ENCODE assay signal across 25 cellular contexts in the genomic region with DNA sequence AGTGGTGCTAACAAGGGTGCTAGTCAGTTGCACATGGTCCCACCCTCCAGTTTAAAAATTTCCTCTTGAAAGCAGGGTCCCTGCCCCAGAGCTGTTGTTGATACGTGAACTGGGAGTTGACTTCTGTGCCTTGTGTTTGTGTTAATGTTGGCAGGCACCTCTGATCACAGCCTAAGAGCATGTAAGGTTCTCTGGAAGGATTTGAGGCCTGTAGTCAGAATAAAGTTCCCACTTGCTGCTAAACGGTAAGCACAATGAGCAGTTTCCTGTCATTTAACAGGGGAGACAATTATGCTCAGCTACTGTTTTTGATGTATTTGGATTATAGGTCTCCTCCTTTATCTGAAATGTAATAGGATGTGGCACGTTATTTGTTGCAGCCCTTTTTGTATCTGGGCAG. TPM values are rescaled to one million over a fixed set of nuclear protein-coding genes. Genes with fewer than 3 reads are reported as not detected.
DNase-seq lines count a peak whose midpoint lies in the region; ATAC-seq and TF ChIP-seq lines count a peak whose summit lies in the region.
"Had no signal": no experiment of that assay in that cellular context is flagged by ENCODE, and none has a peak within 500 bp of the region (broad histone marks: within the 10 kb centered on the region; RNA-seq: fewer than 3 reads in every experiment).

No MANE protein-coding gene starts in this region.

- H3K27me3 ChIP-seq in CD4-positive, CD25-positive, alpha-beta regulatory T cell (ENCODE audit: control insufficient read depth, insufficient read depth, low read length): no peaks in the 10 kb centered on the region
- H3K27me3 ChIP-seq in right cardiac atrium (ENCODE audit: control insufficient read depth, insufficient read depth): no peaks in the 10 kb centered on the region
- H3K27me3 ChIP-seq: ovary, right lobe of liver, uterus had no signal

- no peaks in the 10 kb centered on the region for H3K9me3 ChIP-seq in CD4-positive, CD25-positive, alpha-beta regulatory T cell (ENCODE audit: control insufficient read depth in 2 of 2, low read length in 2 of 2)
- H3K9me3 ChIP-seq in right cardiac atrium (ENCODE audit: control insufficient read depth, low read length): no peaks in the 10 kb centered on the region
- H3K9me3 ChIP-seq: ovary, right lobe of liver, uterus had no signal

- WGBS in right cardiac atrium: 48% methylated on average over 3 of the region's 3 CpGs

- peak overlapping the region; percentile 83 for H3K27ac Mint-ChIP-seq in activated CD4-positive, alpha-beta T cell treated with anti-CD3 and anti-CD28 coated beads, Interleukin-2, amount 10 ng/mL, durations not matched to agents 7 days and 5 days
- H3K27ac Mint-ChIP-seq in CD4-positive, CD25-positive, alpha-beta regulatory T cell: peak overlapping the region; percentile 80 to 96 (median 93)
- H3K27ac Mint-ChIP-seq in activated CD8-positive, alpha-beta T cell treated with anti-CD3 and anti-CD28 coated beads for 36 hours: peak overlapping the region; percentile 91
- H3K27ac Mint-ChIP-seq: natural killer cell treated with Interleukin-12 subunit alpha and Interleukin-12 subunit beta and Interleukin-15 and Interleukin-18, amount 100 ng/mL, for 72 hours had no signal

- intact Hi-C loops in activated CD8-positive, alpha-beta T cell treated with anti-CD3 and anti-CD28 coated beads for 36 hours (cut with micrococcal nuclease): no loop called here
- intact Hi-C loops in right cardiac atrium (cut with DNase I): no loop called here

- H3K27me3 Mint-ChIP-seq in activated CD4-positive, alpha-beta T cell treated with anti-CD3 and anti-CD28 coated beads, Interleukin-2, amount 10 ng/mL, durations not matched to agents 7 days and 5 days: no peaks in the 10 kb centered on the region
- peaks cover 6% of the 10 kb centered on the region for H3K27me3 Mint-ChIP-seq in CD4-positive, CD25-positive, alpha-beta regulatory T cell
- no peaks in the 10 kb centered on the region for H3K27me3 Mint-ChIP-seq in activated CD8-positive, alpha-beta T cell treated with anti-CD3 and anti-CD28 coated beads for 36 hours
- H3K27me3 Mint-ChIP-seq: natural killer cell treated with Interleukin-12 subunit alpha and Interleukin-12 subunit beta and Interleukin-15 and Interleukin-18, amount 100 ng/mL, for 72 hours had no signal

- no peak for TF ChIP-seq CTCF in activated CD8-positive, alpha-beta T cell treated with anti-CD3 and anti-CD28 coated beads for 36 hours (IDR thresholded peaks at IDR 0.05)

- no peak overlapping the region for H3K4me3 ChIP-seq in CD4-positive, CD25-positive, alpha-beta regulatory T cell (ENCODE audit: low read depth, low read length)
- H3K4me3 ChIP-seq in right cardiac atrium (ENCODE audit: low read length): no peak overlapping the region
- H3K4me3 ChIP-seq: ovary, PC-9, right lobe of liver, uterus had no signal

- H3K4me1 Mint-ChIP-seq in activated CD4-positive, alpha-beta T cell treated with anti-CD3 and anti-CD28 coated beads, Interleukin-2, amount 10 ng/mL, durations not matched to agents 7 days and 5 days: peaks cover 64% of the 10 kb centered on the region
- peaks cover 18 to 84% (median 53%) of the 10 kb centered on the region in 4 donors for H3K4me1 Mint-ChIP-seq in CD4-positive, CD25-positive, alpha-beta regulatory T cell
- peaks cover 76% of the 10 kb centered on the region for H3K4me1 Mint-ChIP-seq in activated CD8-positive, alpha-beta T cell treated with anti-CD3 and anti-CD28 coated beads for 36 hours (ENCODE audit: low read depth)

- POLR2A ChIA-PET in activated CD4-positive, alpha-beta T cell treated with anti-CD3 and anti-CD28 coated beads, Interleukin-2, amount 10 ng/mL, durations not matched to agents 7 days and 5 days (lab: Charles Lee): no interaction called here
- POLR2A ChIA-PET in activated CD8-positive, alpha-beta T cell treated with anti-CD3 and anti-CD28 coated beads for 36 hours (lab: Charles Lee): interaction anchor here (1.2 to 1.6 kb wide), 2 partner anchors 10 to 40 kb away, joined by 3 to 4 read pairs; no protein-coding TSS in a partner anchor

- DNase-seq in activated CD4-positive, alpha-beta T cell treated with anti-CD3 and anti-CD28 coated beads, Interleukin-2, amount 10 ng/mL, durations not matched to agents 7 days and 5 days: no peak
- no peak for DNase-seq in activated CD4-positive, alpha-beta T cell treated with anti-CD3 and anti-CD28 coated beads, Interleukin-2, amount 50 U/mL, for 4 hours
- peak in 1 of 3 donors; percentile 15 for DNase-seq in CD4-positive, CD25-positive, alpha-beta regulatory T cell
- no peak for DNase-seq in activated CD8-positive, alpha-beta T cell treated with anti-CD3 and anti-CD28 coated beads for 36 hours
- DNase-seq in right cardiac atrium (no peak), COLO829 (ENCODE audit: low spot score) (no peak), AG08395 (ENCODE audit: low spot score) (no peak)
- DNase-seq: aorta; C1 segment of cervical spinal cord; caudate nucleus; DMS 273 treated with DMSO at 0.1 percent for 48 hours; head of caudate nucleus; left colon; NCI-H1105; NCI-H2029; NCI-H446 treated with DMSO at 0.1 percent for 48 hours; ovary; PC-9; right lobe of liver; stimulated activated CD8-positive, alpha-beta memory T cell treated with anti-CD3 and anti-CD28 coated beads, Interleukin-4, amount 100 ng/mL, for 48 hours; substantia nigra; uterus had no signal

- peaks cover 12% of the 10 kb centered on the region for H3K36me3 Mint-ChIP-seq in activated CD4-positive, alpha-beta T cell treated with anti-CD3 and anti-CD28 coated beads, Interleukin-2, amount 10 ng/mL, durations not matched to agents 7 days and 5 days (ENCODE audit: low read depth)
- no peaks in the 10 kb centered on the region for H3K36me3 Mint-ChIP-seq in CD4-positive, CD25-positive, alpha-beta regulatory T cell
- H3K36me3 Mint-ChIP-seq in activated CD8-positive, alpha-beta T cell treated with anti-CD3 and anti-CD28 coated beads for 36 hours (ENCODE audit: low read depth): peaks cover 26% of the 10 kb centered on the region
- H3K36me3 Mint-ChIP-seq: natural killer cell treated with Interleukin-12 subunit alpha and Interleukin-12 subunit beta and Interleukin-15 and Interleukin-18, amount 100 ng/mL, for 72 hours had no signal

- no peak for ATAC-seq in CD4-positive, CD25-positive, alpha-beta regulatory T cell (ENCODE audit: low read depth in 2 of 2)
- ATAC-seq in activated CD8-positive, alpha-beta T cell treated with anti-CD3 and anti-CD28 coated beads for 36 hours: no peak
- ATAC-seq in right cardiac atrium: peak in 1 of 2 donors; percentile 80
- no peak for ATAC-seq in GM21723 (IDR thresholded peaks at IDR 0.05; ENCODE audit: unreplicated experiment)
- ATAC-seq: left colon; natural killer cell treated with Interleukin-12 subunit alpha and Interleukin-12 subunit beta and Interleukin-15 and Interleukin-18, amount 100 ng/mL, for 72 hours; right lobe of liver had no signal

- peaks cover 43% of the 10 kb centered on the region for H3K4me1 ChIP-seq in CD4-positive, CD25-positive, alpha-beta regulatory T cell (ENCODE audit: control insufficient read depth, insufficient read depth, low read length, poor library complexity, severe bottlenecking)
- H3K4me1 ChIP-seq in right cardiac atrium (ENCODE audit: control insufficient read depth, insufficient read depth, low read length): peaks cover 3% of the 10 kb centered on the region
- H3K4me1 ChIP-seq: right lobe of liver, uterus had no signal

- CTCF ChIA-PET in activated CD4-positive, alpha-beta T cell treated with anti-CD3 and anti-CD28 coated beads, Interleukin-2, amount 10 ng/mL, durations not matched to agents 7 days and 5 days (lab: Charles Lee): interaction anchor here (1.4 kb wide), 1 partner anchor 9 kb away, joined by 3 read pairs; no protein-coding TSS in a partner anchor
- CTCF ChIA-PET in activated CD8-positive, alpha-beta T cell treated with anti-CD3 and anti-CD28 coated beads for 36 hours (lab: Charles Lee): interaction anchor here (0.7 kb wide), 1 partner anchor 11 kb away, joined by 3 read pairs; no protein-coding TSS in a partner anchor

- H3K36me3 ChIP-seq in CD4-positive, CD25-positive, alpha-beta regulatory T cell (ENCODE audit: control insufficient read depth, insufficient read depth, low read length): no peaks in the 10 kb centered on the region
- H3K36me3 ChIP-seq: ovary, right lobe of liver, uterus had no signal

- H3K27ac ChIP-seq in CD4-positive, CD25-positive, alpha-beta regulatory T cell (ENCODE audit: insufficient read depth, low read length, poor library complexity, severe bottlenecking): peak overlapping the region; percentile 24
- H3K27ac ChIP-seq in right cardiac atrium (ENCODE audit: low read length): peak overlapping the region; percentile 53
- H3K27ac ChIP-seq: ovary, PC-9, right lobe of liver, VCaP had no signal

- peaks cover 6% of the 10 kb centered on the region for H3K9me3 Mint-ChIP-seq in activated CD4-positive, alpha-beta T cell treated with anti-CD3 and anti-CD28 coated beads, Interleukin-2, amount 10 ng/mL, durations not matched to agents 7 days and 5 days
- peaks cover 0 to 1% (median 0%) of the 10 kb centered on the region in 7 donors for H3K9me3 Mint-ChIP-seq in CD4-positive, CD25-positive, alpha-beta regulatory T cell
- H3K9me3 Mint-ChIP-seq in activated CD8-positive, alpha-beta T cell treated with anti-CD3 and anti-CD28 coated beads for 36 hours: peaks cover 6% of the 10 kb centered on the region
- H3K9me3 Mint-ChIP-seq: natural killer cell treated with Interleukin-12 subunit alpha and Interleukin-12 subunit beta and Interleukin-15 and Interleukin-18, amount 100 ng/mL, for 72 hours had no signal

- no peak overlapping the region for H3K4me3 Mint-ChIP-seq in activated CD4-positive, alpha-beta T cell treated with anti-CD3 and anti-CD28 coated beads, Interleukin-2, amount 10 ng/mL, durations not matched to agents 7 days and 5 days
- peak overlapping the region in 3 of 4 donors; percentile 53 to 84 (median 56) for H3K4me3 Mint-ChIP-seq in CD4-positive, CD25-positive, alpha-beta regulatory T cell
- H3K4me3 Mint-ChIP-seq in activated CD8-positive, alpha-beta T cell treated with anti-CD3 and anti-CD28 coated beads for 36 hours: no peak overlapping the region
- H3K4me3 Mint-ChIP-seq: natural killer cell treated with Interleukin-12 subunit alpha and Interleukin-12 subunit beta and Interleukin-15 and Interleukin-18, amount 100 ng/mL, for 72 hours had no signal

RNA-seq across cellular contexts. Expression of a gene that starts 43.8 kb away (rescaled TPM):
- 1 to 10 TPM; 7.5 to 7.8 TPM for total RNA-seq in activated CD4-positive, alpha-beta T cell treated with anti-CD3 and anti-CD28 coated beads, Interleukin-2, amount 10 ng/mL, durations not matched to agents 7 days and 5 days
- 10.3 TPM for total RNA-seq in CD4-positive, CD25-positive, alpha-beta regulatory T cell
- polyA plus RNA-seq in CD4-positive, CD25-positive, alpha-beta regulatory T cell: 1 to 10 TPM; 3.9 to 9.8 (median 6.7) TPM
- 10 to 100 TPM; 14.9 to 15.8 TPM for total RNA-seq in activated CD8-positive, alpha-beta T cell treated with anti-CD3 and anti-CD28 coated beads for 36 hours
- total RNA-seq in right cardiac atrium: 1 to 10 TPM; 3.0 to 5.0 (median 4.3) TPM
- polyA plus RNA-seq in right cardiac atrium: 2.7 TPM

Comparison
In these comparisons a context has a peak if more than half of its experiments do, and no peak if none do; other contexts are left out.
1. H3K4me3 Mint-ChIP-seq: peak in CD4-positive, CD25-positive, alpha-beta regulatory T cell (3 of 4); none in activated CD4-positive, alpha-beta T cell treated with anti-CD3 and anti-CD28 coated beads, Interleukin-2, amount 10 ng/mL, durations not matched to agents 7 days and 5 days (single experiment) and activated CD8-positive, alpha-beta T cell treated with anti-CD3 and anti-CD28 coated beads for 36 hours (single experiment).
2. Peak in every context shown above with its lines, with median percentiles within 50 percentile points of each other: H3K27ac Mint-ChIP-seq.